7 cellular contexts compared by ENCODE assay signal in the genomic region with DNA sequence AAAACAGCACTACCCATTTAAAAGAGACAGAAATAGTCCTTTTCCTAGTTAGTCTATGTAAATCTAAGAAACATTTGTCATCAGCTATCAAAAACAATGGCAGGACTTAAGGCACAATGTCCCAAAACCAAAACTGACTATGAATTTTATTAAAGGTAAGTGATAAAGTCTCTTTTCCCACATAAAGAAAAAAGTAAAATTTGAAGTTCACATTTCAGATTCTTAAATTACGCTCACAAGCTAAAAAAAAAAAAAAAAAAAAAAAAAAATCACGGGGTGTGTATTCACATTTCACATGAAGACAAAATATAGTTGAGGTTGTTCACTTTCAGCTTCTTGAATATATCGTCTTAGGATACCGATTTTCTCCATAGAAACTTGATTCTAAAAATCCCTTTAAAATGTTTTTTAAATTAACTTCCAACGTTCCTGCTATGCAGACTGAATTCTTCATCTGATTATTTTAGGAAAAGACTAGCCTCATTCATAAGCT. TPM values are rescaled to one million over a fixed set of nuclear protein-coding genes. Genes with fewer than 3 reads are reported as not detected.
DNase-seq lines count a peak whose midpoint lies in the region; ATAC-seq and TF ChIP-seq lines count a peak whose summit lies in the region.

No MANE protein-coding gene starts in this region.

- peak overlapping the region; percentile 94; the same call in 1 of the 2 replicates for H3K4me3 ChIP-seq in iPS-18c (ENCODE audit: insufficient read depth, low read depth, low read length)

- H3K9me3 Mint-ChIP-seq in HFFc6, result no peaks in the 10 kb centered on the region
- no peaks in the 10 kb centered on the region for H3K9me3 Mint-ChIP-seq in activated T-helper 1 cell treated with anti-CD3 and anti-CD28 coated beads, Interleukin-12 subunit alpha, Interleukin-12 subunit beta, Interleukin-2, Interleukin-4 antibody, amounts not matched to agents 30 ng/mL and 10 ng/mL and 1 ng/mL, durations not matched to agents 14 hours and 24 hours and 36 hours
- H3K9me3 Mint-ChIP-seq in stimulated activated naive B cell treated with anti-CD40 and anti-IgM and Interleukin-4, amounts not matched to agents 10 μg/mL and 1 μg/mL and 100 μg/mL, for 72 hours, result no peaks in the 10 kb centered on the region

- H3K4me1 Mint-ChIP-seq in HFFc6 (ENCODE audit: low read depth), result peaks cover 40% of the 10 kb centered on the region
- H3K4me1 Mint-ChIP-seq in activated T-helper 1 cell treated with anti-CD3 and anti-CD28 coated beads, Interleukin-12 subunit alpha, Interleukin-12 subunit beta, Interleukin-2, Interleukin-4 antibody, amounts not matched to agents 30 ng/mL and 10 ng/mL and 1 ng/mL, durations not matched to agents 14 hours and 24 hours and 36 hours (ENCODE audit: low read depth), result peaks cover 50% of the 10 kb centered on the region
- peaks cover 3 to 27% of the 10 kb centered on the region in 2 donors for H3K4me1 Mint-ChIP-seq in stimulated activated naive B cell treated with anti-CD40 and anti-IgM and Interleukin-4, amounts not matched to agents 10 μg/mL and 1 μg/mL and 100 μg/mL, for 72 hours

- intact Hi-C loops in activated T-helper 1 cell treated with anti-CD3 and anti-CD28 coated beads, Interleukin-12 subunit alpha, Interleukin-12 subunit beta, Interleukin-2, Interleukin-4 antibody, amounts not matched to agents 30 ng/mL and 10 ng/mL and 1 ng/mL, durations not matched to agents 14 hours and 24 hours and 36 hours (cut with micrococcal nuclease), result loop anchor here (1.0 to 5.0 kb wide), 3 partner anchors 14 to 647 kb away; a partner anchor contains a TSS

- no peaks in the 10 kb centered on the region for H3K9me3 ChIP-seq in iPS-18c (ENCODE audit: control insufficient read depth, insufficient read depth, low read length)

- ATAC-seq in stimulated activated naive B cell treated with anti-CD40 and anti-IgM and Interleukin-4, amounts not matched to agents 10 μg/mL and 1 μg/mL and 100 μg/mL, for 72 hours (replicated peaks), result no peak
- ATAC-seq in HG02623 (IDR thresholded peaks at IDR 0.05; ENCODE audit: unreplicated experiment), result no peak

- H3K36me3 Mint-ChIP-seq in HFFc6 (ENCODE audit: low read depth), result peaks cover 14% of the 10 kb centered on the region; the same call in 1 of the 2 replicates
- H3K36me3 Mint-ChIP-seq in activated T-helper 1 cell treated with anti-CD3 and anti-CD28 coated beads, Interleukin-12 subunit alpha, Interleukin-12 subunit beta, Interleukin-2, Interleukin-4 antibody, amounts not matched to agents 30 ng/mL and 10 ng/mL and 1 ng/mL, durations not matched to agents 14 hours and 24 hours and 36 hours (ENCODE audit: low read depth), result peaks cover 15% of the 10 kb centered on the region
- H3K36me3 Mint-ChIP-seq in stimulated activated naive B cell treated with anti-CD40 and anti-IgM and Interleukin-4, amounts not matched to agents 10 μg/mL and 1 μg/mL and 100 μg/mL, for 72 hours, result peaks cover 0 to 2% of the 10 kb centered on the region in 2 donors

- H3K27me3 Mint-ChIP-seq in HFFc6 (ENCODE audit: insufficient read depth), result peaks cover 3% of the 10 kb centered on the region
- H3K27me3 Mint-ChIP-seq in activated T-helper 1 cell treated with anti-CD3 and anti-CD28 coated beads, Interleukin-12 subunit alpha, Interleukin-12 subunit beta, Interleukin-2, Interleukin-4 antibody, amounts not matched to agents 30 ng/mL and 10 ng/mL and 1 ng/mL, durations not matched to agents 14 hours and 24 hours and 36 hours (ENCODE audit: insufficient read depth), result peaks cover 2% of the 10 kb centered on the region
- no peaks in the 10 kb centered on the region for H3K27me3 Mint-ChIP-seq in stimulated activated naive B cell treated with anti-CD40 and anti-IgM and Interleukin-4, amounts not matched to agents 10 μg/mL and 1 μg/mL and 100 μg/mL, for 72 hours

- peak overlapping the region; percentile 92 for H3K4me3 Mint-ChIP-seq in HFFc6
- H3K4me3 Mint-ChIP-seq in activated T-helper 1 cell treated with anti-CD3 and anti-CD28 coated beads, Interleukin-12 subunit alpha, Interleukin-12 subunit beta, Interleukin-2, Interleukin-4 antibody, amounts not matched to agents 30 ng/mL and 10 ng/mL and 1 ng/mL, durations not matched to agents 14 hours and 24 hours and 36 hours, result peak overlapping the region; percentile 96
- H3K4me3 Mint-ChIP-seq in stimulated activated naive B cell treated with anti-CD40 and anti-IgM and Interleukin-4, amounts not matched to agents 10 μg/mL and 1 μg/mL and 100 μg/mL, for 72 hours, result peak overlapping the region; percentile 96 to 98

- DNase-seq in HFFc6 (no peak), NCI-H2171 treated with DMSO at 0.1 percent for 48 hours (lab: John Stamatoyannopoulos, UW) (no peak), OCI-M2 (lab: John Stamatoyannopoulos, UW; ENCODE audit: unreplicated experiment) (no peak)
- no peak for DNase-seq in activated T-helper 1 cell treated with anti-CD3 and anti-CD28 coated beads, Interleukin-12 subunit alpha, Interleukin-12 subunit beta, Interleukin-2, Interleukin-4 antibody, amounts not matched to agents 30 ng/mL and 10 ng/mL and 1 ng/mL, durations not matched to agents 14 hours and 24 hours and 36 hours (ENCODE audit: low spot score)
- DNase-seq in stimulated activated naive B cell treated with anti-CD40 and anti-IgM and Interleukin-4, amounts not matched to agents 10 μg/mL and 1 μg/mL and 100 μg/mL, for 72 hours, result no peak

- peak overlapping the region; percentile 95 for H3K27ac Mint-ChIP-seq in HFFc6
- H3K27ac Mint-ChIP-seq in activated T-helper 1 cell treated with anti-CD3 and anti-CD28 coated beads, Interleukin-12 subunit alpha, Interleukin-12 subunit beta, Interleukin-2, Interleukin-4 antibody, amounts not matched to agents 30 ng/mL and 10 ng/mL and 1 ng/mL, durations not matched to agents 14 hours and 24 hours and 36 hours, result peak overlapping the region; percentile 94
- peak overlapping the region; percentile 99 for H3K27ac Mint-ChIP-seq in stimulated activated naive B cell treated with anti-CD40 and anti-IgM and Interleukin-4, amounts not matched to agents 10 μg/mL and 1 μg/mL and 100 μg/mL, for 72 hours

- no peak for TF ChIP-seq CTCF in HFFc6 (IDR thresholded peaks at IDR 0.05)

RNA-seq across cellular contexts. Expression of a gene that starts 1.6 kb away (rescaled TPM):
- 100 to 1,000 TPM; 117 to 192 (median 127) TPM for total RNA-seq in HFFc6 (2021; fragmentation: NEBNext Ultra II Directional; extraction: Animal tissue kit (Norgen Biotek cat#: 25700))
- total RNA-seq in activated T-helper 1 cell treated with anti-CD3 and anti-CD28 coated beads, Interleukin-12 subunit alpha, Interleukin-12 subunit beta, Interleukin-2, Interleukin-4 antibody, amounts not matched to agents 30 ng/mL and 10 ng/mL and 1 ng/mL, durations not matched to agents 14 hours and 24 hours and 36 hours, result 52.8 and 54.5 TPM in 2 replicates

RNA-seq across cellular contexts. Expression of a gene that starts 15.2 kb away (rescaled TPM):
- total RNA-seq in HFFc6 (2021; fragmentation: NEBNext Ultra II Directional; extraction: Animal tissue kit (Norgen Biotek cat#: 25700)), result 1 to 10 TPM; 1.3 to 2.3 (median 2.1) TPM
- 0.81 and 0.83 TPM in 2 replicates for total RNA-seq in activated T-helper 1 cell treated with anti-CD3 and anti-CD28 coated beads, Interleukin-12 subunit alpha, Interleukin-12 subunit beta, Interleukin-2, Interleukin-4 antibody, amounts not matched to agents 30 ng/mL and 10 ng/mL and 1 ng/mL, durations not matched to agents 14 hours and 24 hours and 36 hours
